8 cellular contexts compared by ENCODE assay signal in the genomic region with DNA sequence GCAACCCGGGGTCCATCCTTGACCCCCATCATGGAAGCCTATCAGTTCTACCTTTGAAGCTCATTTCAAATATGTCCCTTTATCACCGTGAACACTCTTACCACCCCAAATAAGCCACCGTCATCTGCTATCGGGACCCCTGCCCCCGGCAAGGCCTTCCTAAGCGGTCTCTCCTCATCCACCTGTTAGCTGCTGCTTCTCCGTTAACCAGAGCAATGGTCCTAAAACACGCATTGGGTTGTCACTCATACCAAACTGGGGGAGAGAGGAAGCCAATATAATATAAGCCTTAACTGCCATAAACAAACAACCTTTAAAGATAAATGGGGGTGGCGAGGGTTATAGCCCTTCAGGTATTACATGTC. TPM values are rescaled to one million over a fixed set of nuclear protein-coding genes. Genes with fewer than 3 reads are reported as not detected.
A peak's percentile ranks its signal among the peaks of the same experiment; 100 is the strongest.
DNase-seq lines count a peak whose midpoint lies in the region; ATAC-seq lines count a peak whose summit lies in the region.

No MANE protein-coding gene starts in this region.

- H3K79me1 ChIP-seq in neuronal stem cell (ENCODE audit: low read depth, low read length), result peaks cover 4% of the 10 kb centered on the region

- H3K9ac ChIP-seq in endocrine pancreas (ENCODE audit: control insufficient read depth, insufficient read depth, low read length), result peak overlapping the region; percentile 99
- peak overlapping the region; percentile 85 for H3K9ac ChIP-seq in neuronal stem cell (ENCODE audit: low read depth, low read length, poor library complexity)

- peaks cover 62% of the 10 kb centered on the region for H3K4me1 ChIP-seq in CD4-positive, CD25-positive, alpha-beta regulatory T cell (ENCODE audit: control insufficient read depth, insufficient read depth, low read length, poor library complexity, severe bottlenecking)
- peaks cover 10% of the 10 kb centered on the region for H3K4me1 ChIP-seq in endocrine pancreas (ENCODE audit: control insufficient read depth, insufficient read depth, low read length)
- peaks cover 3 to 4% of the 10 kb centered on the region in 2 donors for H3K4me1 ChIP-seq in neuronal stem cell (ENCODE audit: control insufficient read depth in 2 of 2, insufficient read depth in 1 of 2, low read depth in 1 of 2, low read length in 2 of 2)

- H2BK5ac ChIP-seq in neuronal stem cell (ENCODE audit: low read length), result no peak overlapping the region

- no peak overlapping the region for H2BK15ac ChIP-seq in neuronal stem cell (ENCODE audit: low read length)

- peak in 1 of 3 donors; percentile 31 for DNase-seq in CD4-positive, CD25-positive, alpha-beta regulatory T cell
- no peak for DNase-seq in neuronal stem cell (ENCODE audit: low spot score)
- DNase-seq in stimulated activated CD4-positive, alpha-beta T cell treated with anti-CD3 and anti-CD28 coated beads, Interleukin-4, amount 100 ng/mL, for 4 hours, result no peak
- no peak for DNase-seq in effector CD8-positive, alpha-beta T cell (lab: John Stamatoyannopoulos, UW)
- DNase-seq in hippocampal formation (lab: John Stamatoyannopoulos, UW), result no peak

- H2AK5ac ChIP-seq in neuronal stem cell (ENCODE audit: low read depth, low read length), result no peak overlapping the region

- H3K23ac ChIP-seq in neuronal stem cell (ENCODE audit: low read depth, low read length, poor library complexity), result no peak overlapping the region

- peaks cover 21% of the 10 kb centered on the region for H3K36me3 ChIP-seq in CD4-positive, CD25-positive, alpha-beta regulatory T cell (ENCODE audit: control insufficient read depth, insufficient read depth, low read length)
- H3K36me3 ChIP-seq in KOPT-K1 (ENCODE audit: insufficient read depth, low read length) (peaks cover 27% of the 10 kb centered on the region), endocrine pancreas (ENCODE audit: control insufficient read depth, insufficient read depth, low read length) (no peaks in the 10 kb centered on the region), neuronal stem cell (replicated peaks in 1 of 2; ENCODE audit: control insufficient read depth in 2 of 2, insufficient read depth in 2 of 2, low read length in 2 of 2) (peaks cover 3 to 35% of the 10 kb centered on the region in 2 donors)

- H3K4me2 ChIP-seq in neuronal stem cell (ENCODE audit: insufficient read depth, low read length, poor library complexity, severe bottlenecking), result peak overlapping the region; percentile 58

- H4K8ac ChIP-seq in neuronal stem cell (ENCODE audit: low read depth, low read length), result no peak overlapping the region

- no peak overlapping the region for H3K4me3 Mint-ChIP-seq in CD4-positive, CD25-positive, alpha-beta regulatory T cell

- H3K14ac ChIP-seq in neuronal stem cell (ENCODE audit: low read length), result no peak overlapping the region

- no peak overlapping the region for H4K91ac ChIP-seq in neuronal stem cell (ENCODE audit: low read depth, low read length, poor library complexity)

- no peak overlapping the region for H3K4ac ChIP-seq in neuronal stem cell (ENCODE audit: low read length)

- no peaks in the 10 kb centered on the region for H3K9me3 Mint-ChIP-seq in CD4-positive, CD25-positive, alpha-beta regulatory T cell

- no peaks in the 10 kb centered on the region for H3K9me3 ChIP-seq in CD4-positive, CD25-positive, alpha-beta regulatory T cell (ENCODE audit: control insufficient read depth in 2 of 2, low read length in 2 of 2)
- H3K9me3 ChIP-seq in KOPT-K1 (ENCODE audit: insufficient read depth, low read length, poor library complexity, severe bottlenecking) (no peaks in the 10 kb centered on the region), endocrine pancreas (ENCODE audit: control insufficient read depth, low read length) (no peaks in the 10 kb centered on the region), neuronal stem cell (replicated peaks in 1 of 2; ENCODE audit: control insufficient read depth in 2 of 2, insufficient read depth in 1 of 2, low read depth in 1 of 2, low read length in 2 of 2) (no peaks in the 10 kb centered on the region)

- peaks cover 20 to 49% (median 44%) of the 10 kb centered on the region in 4 donors for H3K4me1 Mint-ChIP-seq in CD4-positive, CD25-positive, alpha-beta regulatory T cell

- no peaks in the 10 kb centered on the region for H3K27me3 Mint-ChIP-seq in CD4-positive, CD25-positive, alpha-beta regulatory T cell

- no CpG with 5 or more reads among the region's 9 CpGs for WGBS in neuronal stem cell (ENCODE audit: extremely low coverage in 2 of 2, insufficient read length in 2 of 2, insufficient replicate concordance in 1 of 2), 2 donors

- H3K36me3 Mint-ChIP-seq in CD4-positive, CD25-positive, alpha-beta regulatory T cell, result peaks cover 15% of the 10 kb centered on the region

- no peak overlapping the region for H2BK12ac ChIP-seq in neuronal stem cell (ENCODE audit: low read length)

- H2AFZ ChIP-seq in neuronal stem cell (ENCODE audit: low read length), result peak overlapping the region; percentile 90

- no peak overlapping the region for H2BK120ac ChIP-seq in neuronal stem cell (ENCODE audit: low read depth, low read length)

- H3K27me3 ChIP-seq in CD4-positive, CD25-positive, alpha-beta regulatory T cell (ENCODE audit: control insufficient read depth, insufficient read depth, low read length), result no peaks in the 10 kb centered on the region
- H3K27me3 ChIP-seq in endocrine pancreas (ENCODE audit: control insufficient read depth, insufficient read depth, low read length), result no peaks in the 10 kb centered on the region
- H3K27me3 ChIP-seq in neuronal stem cell (ENCODE audit: control insufficient read depth in 3 of 3, insufficient read depth in 3 of 3, low read depth in 1 of 3, low read length in 3 of 3), result no peaks in the 10 kb centered on the region

- H3K27ac Mint-ChIP-seq in CD4-positive, CD25-positive, alpha-beta regulatory T cell, result no peak overlapping the region

- H3K27ac ChIP-seq in CD4-positive, CD25-positive, alpha-beta regulatory T cell (ENCODE audit: insufficient read depth, low read length, poor library complexity, severe bottlenecking), result peak overlapping the region; percentile 90
- H3K27ac ChIP-seq in KOPT-K1 (ENCODE audit: low read depth, low read length, poor library complexity, severe bottlenecking) (peak overlapping the region; percentile 77), neuronal stem cell (replicated peaks; ENCODE audit: low read length) (no peak overlapping the region)

- ATAC-seq in CD4-positive, CD25-positive, alpha-beta regulatory T cell (ENCODE audit: low read depth in 2 of 2), result no peak
- no peak for ATAC-seq in GM21825 (IDR thresholded peaks at IDR 0.05; ENCODE audit: unreplicated experiment)

- H3K18ac ChIP-seq in neuronal stem cell (ENCODE audit: low read length), result no peak overlapping the region

- H3K4me3 ChIP-seq in CD4-positive, CD25-positive, alpha-beta regulatory T cell (ENCODE audit: low read depth, low read length), result peak overlapping the region; percentile 96
- H3K4me3 ChIP-seq in endocrine pancreas (ENCODE audit: control insufficient read depth, insufficient read depth, low read length), result peak overlapping the region; percentile 86
- peak overlapping the region; percentile 88 to 94 for H3K4me3 ChIP-seq in neuronal stem cell (ENCODE audit: low read length in 2 of 2)

RNA-seq across cellular contexts. Expression of a gene that starts 0.7 kb away (rescaled TPM):
- total RNA-seq in CD4-positive, CD25-positive, alpha-beta regulatory T cell, result 46.3 TPM
- polyA plus RNA-seq in CD4-positive, CD25-positive, alpha-beta regulatory T cell, result 10 to 100 TPM; 50.1 to 84.5 (median 61.6) TPM
- polyA plus RNA-seq in neuronal stem cell (2013, experiment 1 of 2), result 62.8 TPM
- polyA plus RNA-seq in neuronal stem cell (2013, experiment 2 of 2), result 64.2 TPM

RNA-seq across cellular contexts. Expression of a gene that starts 12.5 kb away (rescaled TPM):
- total RNA-seq in CD4-positive, CD25-positive, alpha-beta regulatory T cell, result 10.4 TPM
- polyA plus RNA-seq in CD4-positive, CD25-positive, alpha-beta regulatory T cell, result 1 to 10 TPM; 4.6 to 7.8 (median 5.8) TPM
- 2.2 TPM for polyA plus RNA-seq in neuronal stem cell (2013, experiment 1 of 2)
- polyA plus RNA-seq in neuronal stem cell (2013, experiment 2 of 2), result 2.5 TPM
